In genomic region chr6:56555438-56555872, GRCh38 we compare ENCODE assay signal across 12 cellular contexts.
DNase-seq lines count a peak whose midpoint lies in the region; ATAC-seq and TF ChIP-seq lines count a peak whose summit lies in the region.
"Had no signal": no experiment of that assay in that cellular context is flagged by ENCODE, and none has a peak within 500 bp of the region (broad histone marks: within the 10 kb centered on the region; RNA-seq: fewer than 3 reads in every experiment).

No MANE protein-coding gene starts in this region.

- no peaks in the 10 kb centered on the region for H3K27me3 ChIP-seq in ascending aorta
- H3K27me3 ChIP-seq in right cardiac atrium (ENCODE audit: control insufficient read depth, insufficient read depth), result no peaks in the 10 kb centered on the region
- no peaks in the 10 kb centered on the region for H3K27me3 ChIP-seq in upper lobe of right lung
- H3K27me3 ChIP-seq: upper lobe of left lung had no signal

- TF ChIP-seq CTCF in ascending aorta (IDR thresholded peaks at IDR 0.05), result no peak
- no peak for TF ChIP-seq CTCF in upper lobe of right lung (IDR thresholded peaks at IDR 0.05)

- H3K36me3 ChIP-seq in ascending aorta (peaks cover under 1 to 18% of the 10 kb centered on the region in 2 donors), upper lobe of right lung (no peaks in the 10 kb centered on the region)

- ATAC-seq in right cardiac atrium, result peak; percentile 89 to 94
- ATAC-seq in upper lobe of right lung, result peak; percentile 22
- no peak for ATAC-seq in GM18907 (IDR thresholded peaks at IDR 0.05; ENCODE audit: unreplicated experiment)
- ATAC-seq in HG03097 (IDR thresholded peaks at IDR 0.05; ENCODE audit: low FRiP score, unreplicated experiment), result no peak
- no peak for ATAC-seq in HG02973 (IDR thresholded peaks at IDR 0.05; ENCODE audit: unreplicated experiment)

- H3K27ac ChIP-seq in ascending aorta (peak overlapping the region; percentile 37 to 49), right cardiac atrium (ENCODE audit: low read length) (no peak overlapping the region), upper lobe of right lung (no peak overlapping the region)

- H3K4me1 ChIP-seq in ascending aorta (peaks cover 0 to 19% of the 10 kb centered on the region in 2 donors), right cardiac atrium (ENCODE audit: control insufficient read depth, insufficient read depth, low read length) (peaks cover 2% of the 10 kb centered on the region), upper lobe of right lung (no peaks in the 10 kb centered on the region)

- DNase-seq in NCI-H2171 treated with DMSO at 0.1 percent for 48 hours (lab: John Stamatoyannopoulos, UW) (peak; percentile 14), NCI-H2171 (lab: John Stamatoyannopoulos, UW) (no peak), ascending aorta (ENCODE audit: low spot score in 2 of 2) (no peak), right cardiac atrium (peak in 2 of 3 donors; percentile 35 to 45), upper lobe of right lung (no peak)
- DNase-seq: erythroblast, GDM1, Kasumi-1, upper lobe of left lung had no signal

- no peaks in the 10 kb centered on the region for H3K9me3 ChIP-seq in ascending aorta
- H3K9me3 ChIP-seq in right cardiac atrium (ENCODE audit: control insufficient read depth, low read length), result no peaks in the 10 kb centered on the region
- H3K9me3 ChIP-seq in upper lobe of right lung, result no peaks in the 10 kb centered on the region
- H3K9me3 ChIP-seq: upper lobe of left lung had no signal

- intact Hi-C loops in ascending aorta (cut with DNase I) (no loop called here), right cardiac atrium (cut with DNase I) (no loop called here), upper lobe of right lung (cut with DNase I) (no loop called here)

- no peak overlapping the region for H3K4me3 ChIP-seq in ascending aorta
- H3K4me3 ChIP-seq in right cardiac atrium (ENCODE audit: low read length), result no peak overlapping the region
- H3K4me3 ChIP-seq in upper lobe of right lung, result no peak overlapping the region
- H3K4me3 ChIP-seq: upper lobe of left lung had no signal

- WGBS in right cardiac atrium, result 41% methylated on average over 5 of the region's 5 CpGs

Comparison
In these comparisons a context has a peak if more than half of its experiments do, and no peak if none do; other contexts are left out.
1. DNase-seq: peak in NCI-H2171 treated with DMSO at 0.1 percent for 48 hours (single experiment) and right cardiac atrium (2 of 3); none in NCI-H2171 (single experiment), ascending aorta (0 of 2) and upper lobe of right lung (single experiment).
2. H3K27ac ChIP-seq: peak in ascending aorta (2 of 2); none in right cardiac atrium (single experiment) and upper lobe of right lung (single experiment).
3. ATAC-seq: peak in right cardiac atrium (2 of 2) and upper lobe of right lung (single experiment); none in GM18907 (single experiment), HG03097 (single experiment) and HG02973 (single experiment).